ENCODE assay signal across 8 cellular contexts in the genomic region with DNA sequence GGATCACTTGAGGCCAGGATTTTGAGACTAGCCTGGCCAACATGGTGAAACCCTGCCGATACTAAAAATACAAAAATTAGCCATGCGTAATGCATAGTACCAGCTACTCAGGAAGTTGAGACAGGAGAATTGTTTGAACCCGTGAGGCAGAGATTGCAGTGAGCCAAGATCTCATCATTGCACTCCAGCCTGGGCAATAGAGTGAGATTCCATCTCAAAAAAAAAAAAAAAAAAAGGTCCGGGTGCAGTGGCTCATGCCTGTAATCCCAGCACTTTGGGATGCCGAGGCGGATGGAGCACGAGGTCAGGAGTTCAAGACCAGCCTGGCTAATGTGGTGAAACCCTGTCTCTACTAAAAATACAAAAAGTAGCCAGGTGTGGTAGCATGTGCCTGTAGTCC. TPM values are rescaled to one million over a fixed set of nuclear protein-coding genes. Genes with fewer than 3 reads are reported as not detected.
DNase-seq lines count a peak whose midpoint lies in the region; ATAC-seq and TF ChIP-seq lines count a peak whose summit lies in the region.
"Not testable (repeated sequence)": the region's sequence is repeated elsewhere in the genome, so short reads cannot be mapped to it uniquely, and the experiment has no call there.

No MANE protein-coding gene starts in this region.

- intact Hi-C loops in tibial artery (cut with DNase I; ENCODE audit: low total_unique reads), result loop anchor here (5.0 to 10.0 kb wide), 2 partner anchors 243 to 561 kb away; partner anchors contain the start of genes CTTNBP2NL and PPM1J

- not testable (repeated sequence) for H3K9me3 ChIP-seq in DOHH2 (ENCODE audit: control insufficient read depth, insufficient read depth, low read length); iPS-18a (ENCODE audit: control insufficient read depth, low read depth, low read length); parathyroid adenoma (ENCODE audit: control insufficient read depth, low read length); tibial artery

- H3F3A ChIP-seq in DOHH2 (ENCODE audit: control insufficient read depth, insufficient read depth), result not testable (repeated sequence)

- not testable (repeated sequence) for H3K27me3 ChIP-seq in DOHH2 (ENCODE audit: control insufficient read depth, low read length); iPS-18a (ENCODE audit: control insufficient read depth, insufficient read depth, low read length); parathyroid adenoma (ENCODE audit: control insufficient read depth, insufficient read depth, low read length); tibial artery

- H4K20me1 ChIP-seq in DOHH2 (ENCODE audit: control insufficient read depth, insufficient read depth, low read depth, low read length), result peaks cover 24% of the 10 kb centered on the region

- H3K36me3 Mint-ChIP-seq in T-helper 2 cell treated with Interferon-gamma antibody and Interleukin-4, amounts not matched to agents 5 μg/mL and 100 μg/mL, for 36 hours (ENCODE audit: low read depth), result peaks cover 39% of the 10 kb centered on the region
- peaks cover 28% of the 10 kb centered on the region for H3K36me3 Mint-ChIP-seq in activated naive CD8-positive, alpha-beta T cell treated with anti-CD3 and anti-CD28 coated beads, Interleukin-2, amount 10 ng/mL, durations not matched to agents 7 days and 5 days
- H3K36me3 Mint-ChIP-seq in effector memory CD8-positive, alpha-beta T cell (ENCODE audit: insufficient read depth), result peaks cover 24% of the 10 kb centered on the region

- H3K27ac ChIP-seq in DOHH2 (ENCODE audit: low read depth, low read length); iPS-18a (ENCODE audit: low read length); parathyroid adenoma: not testable (repeated sequence)
- peak overlapping the region; percentile 91 to 97 for H3K27ac ChIP-seq in tibial artery

- TF ChIP-seq CTCF in DOHH2 (IDR thresholded peaks at IDR 0.05; ENCODE audit: low read depth, low read length, poor library complexity, severe bottlenecking); parathyroid adenoma (IDR thresholded peaks at IDR 0.05); tibial artery (IDR thresholded peaks at IDR 0.05): not testable (repeated sequence)

- H3K4me2 ChIP-seq in DOHH2 (ENCODE audit: low read length), result peak overlapping the region; percentile 84
- H3K4me2 ChIP-seq in parathyroid adenoma (ENCODE audit: low read length), result not testable (repeated sequence)

- H3K9me3 Mint-ChIP-seq in T-helper 2 cell treated with Interferon-gamma antibody and Interleukin-4, amounts not matched to agents 5 μg/mL and 100 μg/mL, for 36 hours; activated naive CD8-positive, alpha-beta T cell treated with anti-CD3 and anti-CD28 coated beads, Interleukin-2, amount 10 ng/mL, durations not matched to agents 7 days and 5 days; effector memory CD8-positive, alpha-beta T cell: not testable (repeated sequence)

- POLR2A ChIA-PET in activated naive CD8-positive, alpha-beta T cell treated with anti-CD3 and anti-CD28 coated beads, Interleukin-2, amount 10 ng/mL, durations not matched to agents 7 days and 5 days (lab: Charles Lee), result interaction anchor here (0.7 to 1.3 kb wide), 3 partner anchors 13 to 115 kb away, joined by 4 to 5 read pairs (median 4); partner anchors contain the start of gene LRIG2

- not testable (repeated sequence) for H3K9me2 ChIP-seq in DOHH2 (replicated peaks; ENCODE audit: control insufficient read depth, low read length)

- H3K4me1 ChIP-seq in DOHH2 (ENCODE audit: control insufficient read depth, low read length) (peaks cover 42% of the 10 kb centered on the region), iPS-18a (ENCODE audit: control insufficient read depth, low read depth, low read length) (peaks cover 15% of the 10 kb centered on the region), tibial artery (peaks cover 0 to 45% (median 20%) of the 10 kb centered on the region in 4 donors)
- not testable (repeated sequence) for H3K4me1 ChIP-seq in parathyroid adenoma

- H3K4me1 Mint-ChIP-seq in T-helper 2 cell treated with Interferon-gamma antibody and Interleukin-4, amounts not matched to agents 5 μg/mL and 100 μg/mL, for 36 hours (ENCODE audit: low read depth), result peaks cover 40% of the 10 kb centered on the region
- H3K4me1 Mint-ChIP-seq in activated naive CD8-positive, alpha-beta T cell treated with anti-CD3 and anti-CD28 coated beads, Interleukin-2, amount 10 ng/mL, durations not matched to agents 7 days and 5 days, result peaks cover 38% of the 10 kb centered on the region
- H3K4me1 Mint-ChIP-seq in effector memory CD8-positive, alpha-beta T cell (ENCODE audit: low read depth in 2 of 2), result peaks cover 34 to 40% of the 10 kb centered on the region in 2 donors

- ATAC-seq in activated naive CD8-positive, alpha-beta T cell treated with anti-CD3 and anti-CD28 coated beads, Interleukin-2, amount 10 ng/mL, durations not matched to agents 7 days and 5 days (ENCODE audit: low read depth); effector memory CD8-positive, alpha-beta T cell (replicated peaks): not testable (repeated sequence)

- peaks cover 75% of the 10 kb centered on the region for H3K36me3 ChIP-seq in DOHH2 (ENCODE audit: control insufficient read depth, low read length)
- H3K36me3 ChIP-seq in iPS-18a (ENCODE audit: control insufficient read depth, low read depth, low read length), result peaks cover 32% of the 10 kb centered on the region
- not testable (repeated sequence) for H3K36me3 ChIP-seq in parathyroid adenoma (ENCODE audit: control insufficient read depth, insufficient read depth, low read length); tibial artery

- not testable (repeated sequence) for DNase-seq in Jurkat, Clone E6-1 (ENCODE audit: low read depth, low spot score); T-helper 2 cell treated with Interferon-gamma antibody and Interleukin-4, amounts not matched to agents 5 μg/mL and 100 μg/mL, for 36 hours (ENCODE audit: low spot score); activated naive CD8-positive, alpha-beta T cell treated with anti-CD3 and anti-CD28 coated beads, Interleukin-2, amount 10 ng/mL, durations not matched to agents 7 days and 5 days; effector memory CD8-positive, alpha-beta T cell; tibial artery

- H3K4me3 Mint-ChIP-seq in T-helper 2 cell treated with Interferon-gamma antibody and Interleukin-4, amounts not matched to agents 5 μg/mL and 100 μg/mL, for 36 hours, result peak overlapping the region; percentile 84
- H3K4me3 Mint-ChIP-seq in activated naive CD8-positive, alpha-beta T cell treated with anti-CD3 and anti-CD28 coated beads, Interleukin-2, amount 10 ng/mL, durations not matched to agents 7 days and 5 days, result peak overlapping the region; percentile 86
- H3K4me3 Mint-ChIP-seq in effector memory CD8-positive, alpha-beta T cell, result peak overlapping the region; percentile 96

- H3K27ac Mint-ChIP-seq in T-helper 2 cell treated with Interferon-gamma antibody and Interleukin-4, amounts not matched to agents 5 μg/mL and 100 μg/mL, for 36 hours, result not testable (repeated sequence)
- peak overlapping the region; percentile 54 for H3K27ac Mint-ChIP-seq in activated naive CD8-positive, alpha-beta T cell treated with anti-CD3 and anti-CD28 coated beads, Interleukin-2, amount 10 ng/mL, durations not matched to agents 7 days and 5 days
- peak overlapping the region; percentile 91 to 95 for H3K27ac Mint-ChIP-seq in effector memory CD8-positive, alpha-beta T cell

- not testable (repeated sequence) for H2AFZ ChIP-seq in parathyroid adenoma

- H3K4me3 ChIP-seq in DOHH2 (ENCODE audit: low read length) (peak overlapping the region; percentile 95), iPS-18a (ENCODE audit: low read length) (peak overlapping the region; percentile 86), parathyroid adenoma (ENCODE audit: low read depth, low read length) (peak overlapping the region; percentile 79), tibial artery (peak overlapping the region; percentile 90 to 93)
- H3K4me3 ChIP-seq in Jurkat, Clone E6-1 (ENCODE audit: low read length), result peak overlapping the region; percentile 89

- H3K79me2 ChIP-seq in DOHH2 (ENCODE audit: control insufficient read depth, low read length), result peaks cover 97% of the 10 kb centered on the region
- H3K79me2 ChIP-seq in parathyroid adenoma, result not testable (repeated sequence)

- not testable (repeated sequence) for H3K27me3 Mint-ChIP-seq in T-helper 2 cell treated with Interferon-gamma antibody and Interleukin-4, amounts not matched to agents 5 μg/mL and 100 μg/mL, for 36 hours (ENCODE audit: low read depth); activated naive CD8-positive, alpha-beta T cell treated with anti-CD3 and anti-CD28 coated beads, Interleukin-2, amount 10 ng/mL, durations not matched to agents 7 days and 5 days; effector memory CD8-positive, alpha-beta T cell

- not testable (repeated sequence) for H3K9ac ChIP-seq in iPS-18a (ENCODE audit: low read length); parathyroid adenoma

RNA-seq across cellular contexts. Expression of gene SLC16A1, which starts 2.2 kb away (rescaled TPM):
- 52.6 TPM for polyA plus RNA-seq in Jurkat, Clone E6-1 (2012; ENCODE audit: insufficient read depth, insufficient read length)
- total RNA-seq in activated naive CD8-positive, alpha-beta T cell treated with anti-CD3 and anti-CD28 coated beads, Interleukin-2, amount 10 ng/mL, durations not matched to agents 7 days and 5 days, result 10 to 100 TPM; 31.4 to 35.4 TPM
